In the genomic region with DNA sequence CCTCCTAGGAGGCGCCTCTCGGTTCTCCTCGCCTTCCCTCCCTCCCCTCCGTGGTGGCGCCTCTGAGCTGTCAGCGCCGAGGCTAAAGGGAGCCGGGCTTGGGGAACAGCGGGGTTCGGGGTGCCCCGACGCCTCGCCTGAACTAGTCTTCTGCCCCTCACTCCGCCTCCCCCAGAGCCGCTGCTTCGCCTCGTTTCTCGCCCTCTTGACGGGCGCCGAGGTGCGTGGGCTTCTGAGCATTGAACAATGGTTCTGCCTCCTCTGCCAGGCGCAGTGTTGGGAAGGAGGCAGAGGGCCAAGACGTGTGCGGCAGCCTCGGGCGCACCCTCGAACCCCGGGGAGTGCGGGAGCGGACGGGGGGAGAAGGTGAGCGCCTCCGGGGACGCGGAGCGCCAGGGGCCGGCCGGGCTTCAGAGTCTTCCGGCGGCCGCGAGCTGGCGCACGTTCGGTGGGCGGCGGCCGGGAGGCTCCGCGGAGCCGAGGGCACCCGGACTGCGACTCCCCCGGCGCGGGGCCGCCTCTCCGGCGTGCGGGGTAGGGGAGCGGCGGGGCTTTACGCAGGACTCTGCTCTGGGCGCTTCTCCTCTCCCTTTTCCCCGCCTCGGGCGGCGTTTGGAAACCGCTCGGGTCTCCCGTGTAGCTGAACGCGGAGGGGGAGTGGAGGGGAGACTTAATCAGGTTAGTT, we compare ENCODE assay signal across 1 cellular context.
TF ChIP-seq lines count a peak whose summit lies in the region.

No MANE protein-coding gene starts in this region.

TF ChIP-seq in HEK293, 187 proteins besides CTCF, POLR2A, EP300 and RAD21 (continued from another document):
- TF ChIP-seq, protein P1, sequence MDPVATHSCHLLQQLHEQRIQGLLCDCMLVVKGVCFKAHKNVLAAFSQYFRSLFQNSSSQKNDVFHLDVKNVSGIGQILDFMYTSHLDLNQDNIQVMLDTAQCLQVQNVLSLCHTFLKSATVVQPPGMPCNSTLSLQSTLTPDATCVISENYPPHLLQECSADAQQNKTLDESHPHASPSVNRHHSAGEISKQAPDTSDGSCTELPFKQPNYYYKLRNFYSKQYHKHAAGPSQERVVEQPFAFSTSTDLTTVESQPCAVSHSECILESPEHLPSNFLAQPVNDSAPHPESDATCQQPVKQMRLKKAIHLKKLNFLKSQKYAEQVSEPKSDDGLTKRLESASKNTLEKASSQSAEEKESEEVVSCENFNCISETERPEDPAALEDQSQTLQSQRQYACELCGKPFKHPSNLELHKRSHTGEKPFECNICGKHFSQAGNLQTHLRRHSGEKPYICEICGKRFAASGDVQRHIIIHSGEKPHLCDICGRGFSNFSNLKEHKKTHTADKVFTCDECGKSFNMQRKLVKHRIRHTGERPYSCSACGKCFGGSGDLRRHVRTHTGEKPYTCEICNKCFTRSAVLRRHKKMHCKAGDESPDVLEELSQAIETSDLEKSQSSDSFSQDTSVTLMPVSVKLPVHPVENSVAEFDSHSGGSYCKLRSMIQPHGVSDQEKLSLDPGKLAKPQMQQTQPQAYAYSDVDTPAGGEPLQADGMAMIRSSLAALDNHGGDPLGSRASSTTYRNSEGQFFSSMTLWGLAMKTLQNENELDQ (tag by site-specific recombination; IDR thresholded peaks at IDR 0.05; ENCODE audit: low read depth), result no peak
- TF ChIP-seq, protein P2, sequence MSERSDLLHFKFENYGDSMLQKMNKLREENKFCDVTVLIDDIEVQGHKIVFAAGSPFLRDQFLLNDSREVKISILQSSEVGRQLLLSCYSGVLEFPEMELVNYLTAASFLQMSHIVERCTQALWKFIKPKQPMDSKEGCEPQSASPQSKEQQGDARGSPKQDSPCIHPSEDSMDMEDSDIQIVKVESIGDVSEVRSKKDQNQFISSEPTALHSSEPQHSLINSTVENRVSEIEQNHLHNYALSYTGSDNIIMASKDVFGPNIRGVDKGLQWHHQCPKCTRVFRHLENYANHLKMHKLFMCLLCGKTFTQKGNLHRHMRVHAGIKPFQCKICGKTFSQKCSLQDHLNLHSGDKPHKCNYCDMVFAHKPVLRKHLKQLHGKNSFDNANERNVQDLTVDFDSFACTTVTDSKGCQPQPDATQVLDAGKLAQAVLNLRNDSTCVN (tag by site-specific recombination; optimal IDR thresholded peaks at IDR 0.05), result peak; percentile 72
- TF ChIP-seq ZNF433 (tag by site-specific recombination; IDR thresholded peaks at IDR 0.05; ENCODE audit: low read depth), result no peak
- TF ChIP-seq ZNF335 (tag by site-specific recombination; conservative IDR thresholded peaks at IDR 0.05), result peak; percentile 94
- no peak for TF ChIP-seq ZNF24 (tag by site-specific recombination; IDR thresholded peaks at IDR 0.05)
- TF ChIP-seq EGR2 (tag by site-specific recombination; IDR thresholded peaks at IDR 0.05; ENCODE audit: low read depth), result 0 out of 2 replicates have a peak, but pooled peaks have one; percentile 41
- peak; percentile 88 for TF ChIP-seq ZNF777 (tag by site-specific recombination; IDR thresholded peaks at IDR 0.05; ENCODE audit: borderline replicate concordance)
- no peak for TF ChIP-seq ZNF561 (tag by site-specific recombination; IDR thresholded peaks at IDR 0.05; ENCODE audit: borderline replicate concordance)
- TF ChIP-seq, protein P3, sequence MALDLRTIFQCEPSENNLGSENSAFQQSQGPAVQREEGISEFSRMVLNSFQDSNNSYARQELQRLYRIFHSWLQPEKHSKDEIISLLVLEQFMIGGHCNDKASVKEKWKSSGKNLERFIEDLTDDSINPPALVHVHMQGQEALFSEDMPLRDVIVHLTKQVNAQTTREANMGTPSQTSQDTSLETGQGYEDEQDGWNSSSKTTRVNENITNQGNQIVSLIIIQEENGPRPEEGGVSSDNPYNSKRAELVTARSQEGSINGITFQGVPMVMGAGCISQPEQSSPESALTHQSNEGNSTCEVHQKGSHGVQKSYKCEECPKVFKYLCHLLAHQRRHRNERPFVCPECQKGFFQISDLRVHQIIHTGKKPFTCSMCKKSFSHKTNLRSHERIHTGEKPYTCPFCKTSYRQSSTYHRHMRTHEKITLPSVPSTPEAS (tag by site-specific recombination; IDR thresholded peaks at IDR 0.05), result no peak
- peak; percentile 28; the same call in 1 of the 2 replicates for TF ChIP-seq ZNF600 (tag by site-specific recombination; IDR thresholded peaks at IDR 0.05)
TF ChIP-seq in HEK293: peak in this region for 10.
